Comparison of ENCODE assay signal across 9 cellular contexts in the genomic region with DNA sequence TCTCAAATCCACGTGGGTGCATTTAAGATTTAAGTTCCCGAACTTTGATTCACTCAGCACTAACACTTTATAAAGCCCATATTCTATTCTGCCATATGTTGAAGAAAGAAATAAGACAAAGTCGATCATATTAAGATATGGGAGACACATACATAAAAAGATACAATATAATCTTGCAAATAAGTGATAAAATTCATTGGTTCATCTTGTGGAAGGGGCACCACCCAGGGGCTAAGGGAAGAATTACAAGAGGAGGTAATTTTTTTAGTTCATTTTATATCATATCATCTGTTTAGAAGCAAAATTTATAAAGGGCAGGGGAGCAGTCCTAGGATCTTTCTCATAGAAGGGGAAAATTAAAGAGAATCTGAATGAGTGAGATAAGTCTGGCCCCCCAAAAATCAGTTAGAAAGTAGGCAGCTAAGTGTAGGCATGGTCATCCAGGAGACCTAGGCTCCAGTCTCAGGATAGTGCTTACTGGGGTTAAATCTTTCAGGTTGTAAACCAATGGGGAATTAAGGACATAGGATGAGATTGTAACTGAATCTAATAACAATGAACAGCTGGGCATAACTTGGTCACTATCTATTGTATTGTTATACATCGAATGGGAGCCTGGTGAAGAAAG.
DNase-seq lines count a peak whose midpoint lies in the region; ATAC-seq and TF ChIP-seq lines count a peak whose summit lies in the region.
"Had no signal": no experiment of that assay in that cellular context is flagged by ENCODE, and none has a peak within 500 bp of the region (broad histone marks: within the 10 kb centered on the region; RNA-seq: fewer than 3 reads in every experiment).

No MANE protein-coding gene starts in this region.

- peak; percentile 69 for TF ChIP-seq CTCF in brain microvascular endothelial cell (IDR thresholded peaks at IDR 0.05; ENCODE audit: low read depth, low read length, missing control alignments)
- peak; percentile 73 for TF ChIP-seq CTCF in nephron progenitor cell (IDR thresholded peaks at IDR 0.05)
- TF ChIP-seq CTCF in suprapubic skin (IDR thresholded peaks at IDR 0.05): peak in 1 of 2 donors; percentile 17

- no peak overlapping the region for H3K4me3 Mint-ChIP-seq in nephron progenitor cell
- no peak overlapping the region for H3K4me3 Mint-ChIP-seq in activated CD8-positive, alpha-beta memory T cell treated with anti-CD3 and anti-CD28 coated beads, Interleukin-2, amount 10 ng/mL, durations not matched to agents 7 days and 5 days
- H3K4me3 Mint-ChIP-seq: dendritic cell treated with granulocyte-macrophage colony-stimulating factor and Interleukin-4, amounts not matched to agents 40 ng/mL and 50 ng/mL, for 4 days had no signal

- WGBS in suprapubic skin: 66% methylated on average over 4 of the region's 4 CpGs

- TF ChIP-seq POLR2A in suprapubic skin (IDR thresholded peaks at IDR 0.05): no peak

- peaks cover 16% of the 10 kb centered on the region for H3K4me1 Mint-ChIP-seq in nephron progenitor cell
- H3K4me1 Mint-ChIP-seq in activated CD8-positive, alpha-beta memory T cell treated with anti-CD3 and anti-CD28 coated beads, Interleukin-2, amount 10 ng/mL, durations not matched to agents 7 days and 5 days: no peaks in the 10 kb centered on the region

- no peak overlapping the region for H3K27ac Mint-ChIP-seq in nephron progenitor cell
- H3K27ac Mint-ChIP-seq in activated CD8-positive, alpha-beta memory T cell treated with anti-CD3 and anti-CD28 coated beads, Interleukin-2, amount 10 ng/mL, durations not matched to agents 7 days and 5 days: no peak overlapping the region
- H3K27ac Mint-ChIP-seq: dendritic cell treated with granulocyte-macrophage colony-stimulating factor and Interleukin-4, amounts not matched to agents 40 ng/mL and 50 ng/mL, for 4 days had no signal

- peaks cover 5% of the 10 kb centered on the region for H3K36me3 Mint-ChIP-seq in nephron progenitor cell (ENCODE audit: low read depth)
- H3K36me3 Mint-ChIP-seq in activated CD8-positive, alpha-beta memory T cell treated with anti-CD3 and anti-CD28 coated beads, Interleukin-2, amount 10 ng/mL, durations not matched to agents 7 days and 5 days: peaks cover 1% of the 10 kb centered on the region

- H3K9me3 ChIP-seq in suprapubic skin: no peaks in the 10 kb centered on the region

- DNase-seq in G401 (ENCODE audit: low spot score): peak; percentile 72
- DNase-seq in LHCN-M2 (ENCODE audit: low read depth): peak; percentile 10
- DNase-seq in brain microvascular endothelial cell: peak; percentile 40
- peak; percentile 9 for DNase-seq in nephron progenitor cell
- no peak for DNase-seq in activated CD8-positive, alpha-beta memory T cell treated with anti-CD3 and anti-CD28 coated beads, Interleukin-2, amount 10 ng/mL, durations not matched to agents 7 days and 5 days
- DNase-seq in GM19240 (ENCODE audit: insufficient read length, low spot score): no peak
- no peak for DNase-seq in activated CD4-positive, alpha-beta T cell treated with anti-CD3 and anti-CD28 coated beads, Interleukin-2, amount 50 U/mL, for 1 hour
- no peak for DNase-seq in suprapubic skin (ENCODE audit: low spot score in 2 of 2)

- peaks cover 13% of the 10 kb centered on the region for H3K9me3 Mint-ChIP-seq in nephron progenitor cell
- H3K9me3 Mint-ChIP-seq in activated CD8-positive, alpha-beta memory T cell treated with anti-CD3 and anti-CD28 coated beads, Interleukin-2, amount 10 ng/mL, durations not matched to agents 7 days and 5 days (ENCODE audit: low read depth): no peaks in the 10 kb centered on the region

- H3K27me3 Mint-ChIP-seq in nephron progenitor cell (ENCODE audit: low read depth, poor library complexity): peaks cover 7% of the 10 kb centered on the region
- no peaks in the 10 kb centered on the region for H3K27me3 Mint-ChIP-seq in activated CD8-positive, alpha-beta memory T cell treated with anti-CD3 and anti-CD28 coated beads, Interleukin-2, amount 10 ng/mL, durations not matched to agents 7 days and 5 days
- H3K27me3 Mint-ChIP-seq: dendritic cell treated with granulocyte-macrophage colony-stimulating factor and Interleukin-4, amounts not matched to agents 40 ng/mL and 50 ng/mL, for 4 days had no signal

- H3K4me1 ChIP-seq in suprapubic skin: peaks cover 23% of the 10 kb centered on the region

- TF ChIP-seq EP300 in suprapubic skin (IDR thresholded peaks at IDR 0.05): no peak

- CTCF ChIA-PET in activated CD8-positive, alpha-beta memory T cell treated with anti-CD3 and anti-CD28 coated beads, Interleukin-2, amount 10 ng/mL, durations not matched to agents 7 days and 5 days (lab: Charles Lee): interaction anchor here (0.7 to 1.7 kb wide), 2 partner anchors 12 to 57 kb away, joined by 3 to 7 read pairs; no protein-coding TSS in a partner anchor

- no peak overlapping the region for H3K4me3 ChIP-seq in brain microvascular endothelial cell (ENCODE audit: low read depth, low read length)
- no peak overlapping the region for H3K4me3 ChIP-seq in suprapubic skin

- H3K36me3 ChIP-seq in brain microvascular endothelial cell (replicated peaks) (no peaks in the 10 kb centered on the region), suprapubic skin (no peaks in the 10 kb centered on the region)

- ATAC-seq in activated CD8-positive, alpha-beta memory T cell treated with anti-CD3 and anti-CD28 coated beads, Interleukin-2, amount 10 ng/mL, durations not matched to agents 7 days and 5 days: no peak

- no peak overlapping the region for H3K27ac ChIP-seq in brain microvascular endothelial cell
- no peak overlapping the region for H3K27ac ChIP-seq in suprapubic skin

- in situ Hi-C loops in G401 (cut with HindIII; ENCODE audit: low sequenced_read_pairs): no loop called here
- in situ Hi-C loops in brain microvascular endothelial cell (cut with HindIII; ENCODE audit: low pct_ligation_motif_present, low sequenced_read_pairs): no loop called here

- H3K27me3 ChIP-seq in brain microvascular endothelial cell (replicated peaks) (no peaks in the 10 kb centered on the region), suprapubic skin (no peaks in the 10 kb centered on the region)

Comparison
In these comparisons a context has a peak if more than half of its experiments do, and no peak if none do; other contexts are left out.
1. DNase-seq: peak in G401 (single experiment), LHCN-M2 (single experiment), brain microvascular endothelial cell (single experiment) and nephron progenitor cell (single experiment); none in activated CD8-positive, alpha-beta memory T cell treated with anti-CD3 and anti-CD28 coated beads, Interleukin-2, amount 10 ng/mL, durations not matched to agents 7 days and 5 days (single experiment), GM19240 (single experiment), activated CD4-positive, alpha-beta T cell treated with anti-CD3 and anti-CD28 coated beads, Interleukin-2, amount 50 U/mL, for 1 hour (single experiment) and suprapubic skin (0 of 2).